ENCODE assay signal across 14 cellular contexts in the genomic region with DNA sequence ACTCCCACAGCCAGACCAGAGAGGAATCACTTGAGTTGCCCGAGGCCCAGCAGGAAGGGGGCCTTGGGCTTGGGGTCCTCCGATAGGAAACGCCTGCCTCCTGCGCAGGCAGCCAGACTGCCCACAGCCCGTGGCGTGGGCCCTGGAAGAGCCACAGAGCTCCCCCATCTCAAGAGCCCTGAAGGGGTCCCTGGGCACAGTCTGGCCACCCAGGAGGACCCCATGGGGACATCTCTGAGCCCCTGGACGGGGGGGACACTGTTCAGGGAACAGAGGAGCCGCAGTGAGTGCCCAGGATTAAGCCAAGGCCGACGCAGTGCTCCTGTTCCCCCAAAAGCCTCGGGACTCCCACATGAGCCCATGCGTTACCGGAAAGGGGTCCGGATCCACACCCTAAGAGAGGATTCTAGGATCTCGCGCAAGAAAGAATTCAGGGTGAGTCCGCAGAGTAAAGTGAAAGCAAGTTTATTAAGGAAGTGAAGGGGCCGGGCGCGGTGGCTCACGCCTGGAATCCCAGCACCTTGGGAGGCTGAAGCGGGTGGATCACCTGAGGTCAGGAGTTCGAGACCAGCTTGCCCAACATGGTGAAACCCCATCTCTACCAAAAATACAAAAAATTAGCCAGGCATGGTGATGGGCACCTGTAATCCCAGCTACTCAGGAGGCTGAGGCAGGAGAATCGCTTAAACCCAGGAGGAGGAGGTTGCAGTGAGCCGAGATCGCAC. TPM values are rescaled to one million over a fixed set of nuclear protein-coding genes. Genes with fewer than 3 reads are reported as not detected.
DNase-seq lines count a peak whose midpoint lies in the region; ATAC-seq and TF ChIP-seq lines count a peak whose summit lies in the region.
"Had no signal": no experiment of that assay in that cellular context is flagged by ENCODE, and none has a peak within 500 bp of the region (broad histone marks: within the 10 kb centered on the region; RNA-seq: fewer than 3 reads in every experiment).

No MANE protein-coding gene starts in this region.

- peaks cover 85% of the 10 kb centered on the region for H3K4me1 Mint-ChIP-seq in activated naive CD4-positive, alpha-beta T cell treated with anti-CD3 and anti-CD28 coated beads, Interleukin-2, amount 10 ng/mL, durations not matched to agents 7 days and 5 days
- H3K4me1 Mint-ChIP-seq in endodermal cell: peaks cover 11% of the 10 kb centered on the region
- peaks cover 67% of the 10 kb centered on the region for H3K4me1 Mint-ChIP-seq in stimulated activated effector memory CD8-positive, alpha-beta T cell treated with anti-CD3 and anti-CD28 coated beads, Interleukin-12 subunit alpha, Interleukin-12 subunit beta, amount 100 ng/mL, for 72 hours

- H3K9me3 Mint-ChIP-seq in activated naive CD4-positive, alpha-beta T cell treated with anti-CD3 and anti-CD28 coated beads, Interleukin-2, amount 10 ng/mL, durations not matched to agents 7 days and 5 days: no peaks in the 10 kb centered on the region
- no peaks in the 10 kb centered on the region for H3K9me3 Mint-ChIP-seq in endodermal cell
- no peaks in the 10 kb centered on the region for H3K9me3 Mint-ChIP-seq in stimulated activated effector memory CD8-positive, alpha-beta T cell treated with anti-CD3 and anti-CD28 coated beads, Interleukin-12 subunit alpha, Interleukin-12 subunit beta, amount 100 ng/mL, for 72 hours

- H3K27me3 Mint-ChIP-seq in activated naive CD4-positive, alpha-beta T cell treated with anti-CD3 and anti-CD28 coated beads, Interleukin-2, amount 10 ng/mL, durations not matched to agents 7 days and 5 days: no peaks in the 10 kb centered on the region
- H3K27me3 Mint-ChIP-seq in endodermal cell (ENCODE audit: insufficient read depth): peaks cover 4% of the 10 kb centered on the region

- no peak for DNase-seq in activated naive CD4-positive, alpha-beta T cell treated with anti-CD3 and anti-CD28 coated beads, Interleukin-2, amount 10 ng/mL, durations not matched to agents 7 days and 5 days
- no peak for DNase-seq in activated naive CD4-positive, alpha-beta T cell treated with Interleukin-2 at 50 U/mL for 16 hours
- DNase-seq in RWPE1 (ENCODE audit: low spot score) (no peak), endodermal cell (no peak), KG1 (lab: John Stamatoyannopoulos, UW) (no peak), DMS79 (lab: John Stamatoyannopoulos, UW) (no peak)
- DNase-seq in stimulated activated effector memory CD8-positive, alpha-beta T cell treated with anti-CD3 and anti-CD28 coated beads, Interleukin-12 subunit alpha, Interleukin-12 subunit beta, amount 100 ng/mL, for 72 hours (ENCODE audit: low spot score in 2 of 2): no peak
- DNase-seq: foreskin fibroblast, mesenchymal stem cell, NCI-H187 treated with DMSO at 0.1 percent for 48 hours, NCI-H748 treated with DMSO at 0.1 percent for 48 hours, SHP77 treated with DMSO at 0.1 percent for 48 hours had no signal

- H3K4me1 ChIP-seq in endodermal cell (ENCODE audit: control insufficient read depth, insufficient read depth, low read length): peaks cover 12% of the 10 kb centered on the region

- TF ChIP-seq CTCF in RWPE1 (conservative IDR thresholded peaks at IDR 0.05; ENCODE audit: low read depth) (no peak), endodermal cell (conservative IDR thresholded peaks at IDR 0.05) (no peak)

- POLR2A ChIA-PET in RWPE1 (lab: Yijun Ruan, JAX; ENCODE audit: low non-redundant PET): interaction anchor here (0.5 kb wide), 1 partner anchor 315 kb away, joined by 4 read pairs; no protein-coding TSS in a partner anchor

- H3K36me3 ChIP-seq in endodermal cell (ENCODE audit: control insufficient read depth, insufficient read depth, low read length): no peaks in the 10 kb centered on the region
- H3K36me3 ChIP-seq: pancreas had no signal

- ATAC-seq in stimulated activated effector memory CD8-positive, alpha-beta T cell treated with anti-CD3 and anti-CD28 coated beads, Interleukin-12 subunit alpha, Interleukin-12 subunit beta, amount 100 ng/mL, for 72 hours: no peak
- no peak for ATAC-seq in GM19023 (IDR thresholded peaks at IDR 0.05; ENCODE audit: unreplicated experiment)
- ATAC-seq: pancreas had no signal

- H3K27ac Mint-ChIP-seq in activated naive CD4-positive, alpha-beta T cell treated with anti-CD3 and anti-CD28 coated beads, Interleukin-2, amount 10 ng/mL, durations not matched to agents 7 days and 5 days: peak overlapping the region; percentile 99
- H3K27ac Mint-ChIP-seq in endodermal cell: peak overlapping the region; percentile 80
- peak overlapping the region; percentile 95 for H3K27ac Mint-ChIP-seq in stimulated activated effector memory CD8-positive, alpha-beta T cell treated with anti-CD3 and anti-CD28 coated beads, Interleukin-12 subunit alpha, Interleukin-12 subunit beta, amount 100 ng/mL, for 72 hours

- H3K27ac ChIP-seq in RWPE1 (0 out of 2 replicates have a peak overlapping the region, but pooled peaks have one; percentile 32), endodermal cell (ENCODE audit: low read depth, low read length) (peak overlapping the region; percentile 78)

- WGBS in endodermal cell (ENCODE audit: insufficient coverage in 1 of 2, insufficient read length in 1 of 2), 2 experiments: 89 to 97% methylated on average over 10 to 26 of the region's 26 CpGs

- H3K9me3 ChIP-seq in endodermal cell (ENCODE audit: control insufficient read depth, low read length): no peaks in the 10 kb centered on the region
- H3K9me3 ChIP-seq: pancreas had no signal

- peaks cover 2% of the 10 kb centered on the region for H3K36me3 Mint-ChIP-seq in activated naive CD4-positive, alpha-beta T cell treated with anti-CD3 and anti-CD28 coated beads, Interleukin-2, amount 10 ng/mL, durations not matched to agents 7 days and 5 days
- H3K36me3 Mint-ChIP-seq in endodermal cell (ENCODE audit: low read depth): no peaks in the 10 kb centered on the region
- H3K36me3 Mint-ChIP-seq in stimulated activated effector memory CD8-positive, alpha-beta T cell treated with anti-CD3 and anti-CD28 coated beads, Interleukin-12 subunit alpha, Interleukin-12 subunit beta, amount 100 ng/mL, for 72 hours: no peaks in the 10 kb centered on the region

- H3K4me3 ChIP-seq in endodermal cell (ENCODE audit: low read length): no peak overlapping the region
- H3K4me3 ChIP-seq: pancreas had no signal

- no peak overlapping the region for H3K9ac ChIP-seq in endodermal cell (ENCODE audit: extremely low read depth, low read length, poor library complexity, severe bottlenecking)

- CTCF ChIA-PET in activated naive CD4-positive, alpha-beta T cell treated with anti-CD3 and anti-CD28 coated beads, Interleukin-2, amount 10 ng/mL, durations not matched to agents 7 days and 5 days (lab: Charles Lee): interaction anchor here (1.0 kb wide), 1 partner anchor 25 kb away, joined by 3 read pairs; no protein-coding TSS in a partner anchor
- CTCF ChIA-PET in RWPE1 (lab: Yijun Ruan, JAX): interaction anchor here (0.7 to 2.0 kb wide), 3 partner anchors 9 to 41 kb away, joined by 3 to 10 read pairs (median 5); no protein-coding TSS in a partner anchor

- H3K4me3 Mint-ChIP-seq in activated naive CD4-positive, alpha-beta T cell treated with anti-CD3 and anti-CD28 coated beads, Interleukin-2, amount 10 ng/mL, durations not matched to agents 7 days and 5 days: peak overlapping the region; percentile 31
- no peak overlapping the region for H3K4me3 Mint-ChIP-seq in endodermal cell
- H3K4me3 Mint-ChIP-seq in stimulated activated effector memory CD8-positive, alpha-beta T cell treated with anti-CD3 and anti-CD28 coated beads, Interleukin-12 subunit alpha, Interleukin-12 subunit beta, amount 100 ng/mL, for 72 hours: peak overlapping the region; percentile 90

- H3K27me3 ChIP-seq in endodermal cell (ENCODE audit: control insufficient read depth, insufficient read depth, low read length, poor library complexity, severe bottlenecking): no peaks in the 10 kb centered on the region
- H3K27me3 ChIP-seq: pancreas had no signal

RNA-seq across cellular contexts. Expression of gene LBR, which starts 38.1 kb away (rescaled TPM):
- 10 to 100 TPM; 49.8 to 72.3 TPM for total RNA-seq in endodermal cell
- 98.3 TPM for polyA plus RNA-seq in endodermal cell (2013, experiment 1 of 2)
- polyA plus RNA-seq in endodermal cell (2013, experiment 2 of 2): 96.7 TPM
